24 cellular contexts compared by ENCODE assay signal in genomic region chr3:64185436-64185835, GRCh38. TPM values are rescaled to one million over a fixed set of nuclear protein-coding genes. Genes with fewer than 3 reads are reported as not detected.
A peak's percentile ranks its signal among the peaks of the same experiment; 100 is the strongest.
DNase-seq lines count a peak whose midpoint lies in the region; ATAC-seq, FAIRE-seq and TF ChIP-seq lines count a peak whose summit lies in the region.
"Had no signal": no experiment of that assay in that cellular context is flagged by ENCODE, and none has a peak within 500 bp of the region (broad histone marks: within the 10 kb centered on the region; RNA-seq: fewer than 3 reads in every experiment).

No MANE protein-coding gene starts in this region.

- H3K4me1 Mint-ChIP-seq in chondrocyte (ENCODE audit: low read depth) (peaks cover 85% of the 10 kb centered on the region), nephron (peaks cover 55% of the 10 kb centered on the region)
- no peaks in the 10 kb centered on the region for H3K4me1 Mint-ChIP-seq in activated T-cell treated with anti-CD3 and anti-CD28 coated beads, Interleukin-2, amount 50 U/mL, for 72 hours (ENCODE audit: low read depth)
- H3K4me1 Mint-ChIP-seq: CD14-positive monocyte; naive thymus-derived CD4-positive, alpha-beta T cell had no signal

- H3K9me3 ChIP-seq in A549: no peaks in the 10 kb centered on the region
- H3K9me3 ChIP-seq: suprapubic skin had no signal

- WGBS in A549 (ENCODE audit: missing lambda C conversion rate): 68% methylated on average over 2 of the region's 2 CpGs

- TF ChIP-seq POLR2A in A549 (IDR thresholded peaks at IDR 0.05; ENCODE audit: low read length): no peak
- TF ChIP-seq POLR2A in H54 (IDR thresholded peaks at IDR 0.05; ENCODE audit: low read depth, low read length): no peak

- DNase-seq in A549 (ENCODE audit: low read depth in 1 of 2, low spot score in 1 of 2) (no peak), NCI-H446 treated with DMSO at 0.1 percent for 48 hours (lab: John Stamatoyannopoulos, UW) (peak; percentile 85), chondrocyte (ENCODE audit: low spot score) (no peak), NCI-H1417 (lab: John Stamatoyannopoulos, UW) (no peak), H54 (ENCODE audit: insufficient read length, low spot score) (no peak)
- DNase-seq in activated T-cell treated with anti-CD3 and anti-CD28 coated beads, Interleukin-2, amount 50 U/mL, for 72 hours: no peak
- DNase-seq: activated CD4-positive, alpha-beta memory T cell treated with anti-CD3 and anti-CD28 coated beads for 36 hours; activated T-cell treated with anti-CD3 and anti-CD28 coated beads, Interleukin-2, amount 50 U/mL, for 4 hours; hippocampal formation; islet precursor cell; naive thymus-derived CD4-positive, alpha-beta T cell; NCI-H1694 treated with DMSO at 0.1 percent for 48 hours; posterior cingulate gyrus; Right ventricle myocardium superior; stimulated activated CD4-positive, alpha-beta T cell treated with anti-CD3 and anti-CD28 coated beads, Interleukin-4, amount 100 ng/mL, for 4 hours; T-helper 1 cell had no signal

- H3K4me3 ChIP-seq in A549: no peak overlapping the region
- H3K4me3 ChIP-seq: cardiac muscle cell, suprapubic skin had no signal

- H3K27ac ChIP-seq in A549: peak overlapping the region; percentile 77 to 83
- H3K27ac ChIP-seq: cardiac muscle cell, suprapubic skin, VCaP had no signal

- TF ChIP-seq RAD21 in A549 (conservative IDR thresholded peaks at IDR 0.05 in 1 of 2, IDR thresholded peaks at IDR 0.05 in 1 of 2): no peak

- H3K9me3 Mint-ChIP-seq in chondrocyte (ENCODE audit: low read depth): no peaks in the 10 kb centered on the region
- H3K9me3 Mint-ChIP-seq in nephron: no peaks in the 10 kb centered on the region
- H3K9me3 Mint-ChIP-seq in activated T-cell treated with anti-CD3 and anti-CD28 coated beads, Interleukin-2, amount 50 U/mL, for 72 hours: no peaks in the 10 kb centered on the region
- H3K9me3 Mint-ChIP-seq: activated CD4-positive, alpha-beta memory T cell treated with anti-CD3 and anti-CD28 coated beads for 36 hours; activated naive CD4-positive, alpha-beta T cell treated with anti-CD3 and anti-CD28 coated beads, Interleukin-2, amount 50 U/mL, for 72 hours; activated T-cell treated with anti-CD3 and anti-CD28 coated beads, Interleukin-2, amount 50 U/mL, for 4 hours had no signal

- no peak for TF ChIP-seq EP300 in A549 (IDR thresholded peaks at IDR 0.05)

- ATAC-seq in A549: no peak
- no peak for ATAC-seq in activated T-cell treated with anti-CD3 and anti-CD28 coated beads, Interleukin-2, amount 50 U/mL, for 72 hours (replicated peaks in 1 of 2)
- ATAC-seq in GM21786 (IDR thresholded peaks at IDR 0.05; ENCODE audit: unreplicated experiment): no peak
- ATAC-seq: activated naive CD4-positive, alpha-beta T cell treated with anti-CD3 and anti-CD28 coated beads, Interleukin-2, amount 50 U/mL, for 72 hours; activated T-cell treated with anti-CD3 and anti-CD28 coated beads, Interleukin-2, amount 50 U/mL, for 4 hours; naive thymus-derived CD4-positive, alpha-beta T cell had no signal

- H3K4me3 Mint-ChIP-seq in chondrocyte (ENCODE audit: unreplicated experiment) (no peak overlapping the region), nephron (no peak overlapping the region)
- H3K4me3 Mint-ChIP-seq in activated T-cell treated with anti-CD3 and anti-CD28 coated beads, Interleukin-2, amount 50 U/mL, for 72 hours: no peak overlapping the region
- H3K4me3 Mint-ChIP-seq: activated CD4-positive, alpha-beta memory T cell treated with anti-CD3 and anti-CD28 coated beads for 36 hours; activated T-cell treated with anti-CD3 and anti-CD28 coated beads, Interleukin-2, amount 50 U/mL, for 4 hours; CD14-positive monocyte; naive thymus-derived CD4-positive, alpha-beta T cell had no signal

- H3K36me3 Mint-ChIP-seq in chondrocyte (ENCODE audit: low read depth): peaks cover 8% of the 10 kb centered on the region
- H3K36me3 Mint-ChIP-seq in nephron (ENCODE audit: low read depth): peaks cover 10% of the 10 kb centered on the region
- no peaks in the 10 kb centered on the region for H3K36me3 Mint-ChIP-seq in activated T-cell treated with anti-CD3 and anti-CD28 coated beads, Interleukin-2, amount 50 U/mL, for 72 hours (ENCODE audit: insufficient read depth in 2 of 2)
- H3K36me3 Mint-ChIP-seq: activated CD4-positive, alpha-beta memory T cell treated with anti-CD3 and anti-CD28 coated beads for 36 hours; activated naive CD4-positive, alpha-beta T cell treated with anti-CD3 and anti-CD28 coated beads, Interleukin-2, amount 50 U/mL, for 72 hours; CD14-positive monocyte; naive thymus-derived CD4-positive, alpha-beta T cell had no signal

- CTCF ChIA-PET in A549 (lab: Yijun Ruan, JAX): interaction anchor here (0.9 to 4.4 kb wide), 2 partner anchors 32 to 162 kb away, joined by 3 to 13 read pairs; partner anchors contain the start of gene PSMD6

- peaks cover 67% of the 10 kb centered on the region for H3K4me1 ChIP-seq in A549

- FAIRE-seq in A549 (lab: Jason Lieb, UNC) (no peak), H54 (lab: Jason Lieb, UNC) (no peak)
- FAIRE-seq: A204.1 had no signal

- peak overlapping the region; percentile 79; the same call in 2 of the 3 replicates for H3K4me2 ChIP-seq in A549

- TF ChIP-seq CTCF in A549 (IDR thresholded peaks at IDR 0.05) (no peak), chondrocyte (IDR thresholded peaks at IDR 0.05) (no peak), nephron (IDR thresholded peaks at IDR 0.05; ENCODE audit: unreplicated experiment in 3 of 3) (no peak)

- POLR2A ChIA-PET in A549 (lab: Yijun Ruan, JAX): no interaction called here

- H3K27me3 Mint-ChIP-seq in chondrocyte (ENCODE audit: low read depth): no peaks in the 10 kb centered on the region
- H3K27me3 Mint-ChIP-seq in nephron (ENCODE audit: low read depth): no peaks in the 10 kb centered on the region
- peaks cover 14% of the 10 kb centered on the region for H3K27me3 Mint-ChIP-seq in activated T-cell treated with anti-CD3 and anti-CD28 coated beads, Interleukin-2, amount 50 U/mL, for 72 hours (ENCODE audit: low read depth)

- peak overlapping the region; percentile 96 for H3K27ac Mint-ChIP-seq in chondrocyte (ENCODE audit: unreplicated experiment)
- H3K27ac Mint-ChIP-seq in nephron: peak overlapping the region in 2 of 3 experiments; percentile 23 to 94
- no peak overlapping the region for H3K27ac Mint-ChIP-seq in activated T-cell treated with anti-CD3 and anti-CD28 coated beads, Interleukin-2, amount 50 U/mL, for 72 hours
- H3K27ac Mint-ChIP-seq: activated CD4-positive, alpha-beta memory T cell treated with anti-CD3 and anti-CD28 coated beads for 36 hours; activated naive CD4-positive, alpha-beta T cell treated with anti-CD3 and anti-CD28 coated beads, Interleukin-2, amount 50 U/mL, for 72 hours; CD14-positive monocyte; naive thymus-derived CD4-positive, alpha-beta T cell had no signal

TF ChIP-seq in A549, 52 proteins besides CTCF, POLR2A, EP300 and RAD21:
- TF ChIP-seq PHF8 (IDR thresholded peaks at IDR 0.05; ENCODE audit: borderline replicate concordance, low read depth): no peak
- TF ChIP-seq RNF2 (IDR thresholded peaks at IDR 0.05; ENCODE audit: borderline replicate concordance, low read depth): no peak
- TF ChIP-seq JUN (IDR thresholded peaks at IDR 0.05): no peak
- TF ChIP-seq TP53 (CRISPR knock-in tag; IDR thresholded peaks at IDR 0.05): no peak
- no peak for TF ChIP-seq GATA3 (IDR thresholded peaks at IDR 0.05; ENCODE audit: borderline replicate concordance)
- TF ChIP-seq HDAC2 (IDR thresholded peaks at IDR 0.05): no peak
- TF ChIP-seq NR3C1 (IDR thresholded peaks at IDR 0.05): no peak
- no peak for TF ChIP-seq MAZ (IDR thresholded peaks at IDR 0.05; ENCODE audit: borderline replicate concordance, low read depth, low read length)
- TF ChIP-seq ZC3H11A (IDR thresholded peaks at IDR 0.05): no peak
- no peak for TF ChIP-seq FOXS1 (CRISPR knock-in tag; IDR thresholded peaks at IDR 0.05)
- TF ChIP-seq MAFK (IDR thresholded peaks at IDR 0.05; ENCODE audit: partially characterized antibody): no peak
- TF ChIP-seq RCOR1 (IDR thresholded peaks at IDR 0.05; ENCODE audit: low read depth, low read length): no peak
- TF ChIP-seq PBX3 (IDR thresholded peaks at IDR 0.05): no peak
- TF ChIP-seq HOXA7 (CRISPR knock-in tag; IDR thresholded peaks at IDR 0.05): no peak
- TF ChIP-seq KDM5A (IDR thresholded peaks at IDR 0.05): no peak
- TF ChIP-seq POLR2AphosphoS2 (conservative IDR thresholded peaks at IDR 0.05; ENCODE audit: low read length): no peak
- TF ChIP-seq CHD4 (IDR thresholded peaks at IDR 0.05; ENCODE audit: borderline replicate concordance): no peak
- TF ChIP-seq BHLHE40 (IDR thresholded peaks at IDR 0.05; ENCODE audit: low read depth, low read length): no peak
- no peak for TF ChIP-seq MYC (IDR thresholded peaks at IDR 0.05; ENCODE audit: borderline replicate concordance, low read length)
- TF ChIP-seq ELK1 (IDR thresholded peaks at IDR 0.05; ENCODE audit: low read depth, low read length): no peak

RNA-seq across cellular contexts. Expression of gene PRICKLE2, which starts 39.8 kb away (rescaled TPM):
- polyA plus RNA-seq in A549 (2011; rRNA removed) (6.3 and 8.0 TPM in 2 replicates), A549 (2017; fragmentation: RNase III; extraction: RNeasy Plus Mini Kit Qiagen cat#74134 plus additional on column Dnase treatment) (4.9 to 6.2 TPM (median 5.3 TPM) in 3 replicates)
- polyA plus RNA-seq in A549 (2012; cell fraction: cytosol; rRNA removed): 1.0 and 1.2 TPM in 2 replicates
- 4.5 and 4.8 TPM in 2 replicates for polyA plus RNA-seq in A549 (2012; cell fraction: nucleus; rRNA removed)
- polyA minus RNA-seq in A549 (2011; rRNA and poly(A)+ RNA removed): 35.2 and 39.1 TPM in 2 replicates
- total RNA-seq in chondrocyte: 48.2 to 103 TPM (median 60.5 TPM) in 3 replicates
- total RNA-seq in activated T-cell treated with anti-CD3 and anti-CD28 coated beads, Interleukin-2, amount 50 U/mL, for 72 hours: under 1 TPM; 0.09 to 0.17 TPM
- total RNA-seq: activated CD4-positive, alpha-beta memory T cell treated with anti-CD3 and anti-CD28 coated beads for 36 hours; activated naive CD4-positive, alpha-beta T cell treated with anti-CD3 and anti-CD28 coated beads, Interleukin-2, amount 50 U/mL, for 72 hours; activated T-cell treated with anti-CD3 and anti-CD28 coated beads, Interleukin-2, amount 50 U/mL, for 4 hours had no signal
- polyA plus RNA-seq: CD14-positive monocyte; naive thymus-derived CD4-positive, alpha-beta T cell had no signal

Comparison
In these comparisons a context has a peak if more than half of its experiments do, and no peak if none do; other contexts are left out.
1. RNA of gene PRICKLE2, which starts 39.8 kb away (total RNA-seq): 48.2 to 103 TPM in chondrocyte; 0.09 to 0.17 TPM in activated T-cell treated with anti-CD3 and anti-CD28 coated beads, Interleukin-2, amount 50 U/mL, for 72 hours; every median in the first group is over 10 times any median in the second.